14 cellular contexts compared by ENCODE assay signal in genomic region chr13:50678464-50679162, GRCh38.
DNase-seq lines count a peak whose midpoint lies in the region.
"Had no signal": no experiment of that assay in that cellular context is flagged by ENCODE, and none has a peak within 500 bp of the region (broad histone marks: within the 10 kb centered on the region; RNA-seq: fewer than 3 reads in every experiment).

No MANE protein-coding gene starts in this region.

- no peaks in the 10 kb centered on the region for H3K27me3 ChIP-seq in SJCRH30
- H3K27me3 ChIP-seq: body of pancreas, upper lobe of right lung had no signal

- peak overlapping the region; percentile 19; the same call in 1 of the 2 replicates for H3K27ac ChIP-seq in SJCRH30
- H3K27ac ChIP-seq: body of pancreas, upper lobe of right lung had no signal

- no peak overlapping the region for H3K4me3 ChIP-seq in SJCRH30
- H3K4me3 ChIP-seq: body of pancreas, upper lobe of right lung had no signal

- peak; percentile 78 for DNase-seq in GM03348 (ENCODE audit: low spot score)
- peak; percentile 55 to 64 for DNase-seq in SJCRH30
- peak; percentile 6 for DNase-seq in fibroblast of gingiva (ENCODE audit: low read depth)
- DNase-seq in pons (ENCODE audit: low spot score), result peak; percentile 22
- no peak for DNase-seq in NCI-H510A (lab: John Stamatoyannopoulos, UW)
- DNase-seq in NCI-H1436 (lab: John Stamatoyannopoulos, UW), result no peak
- DNase-seq in SHP77 (lab: John Stamatoyannopoulos, UW), result no peak
- no peak for DNase-seq in NCI-H128 (lab: John Stamatoyannopoulos, UW; ENCODE audit: unreplicated experiment)
- DNase-seq: body of pancreas; naive thymus-derived CD4-positive, alpha-beta T cell; NCI-H1694 treated with DMSO at 0.1 percent for 48 hours; Right ventricle myocardium superior; stimulated activated CD4-positive, alpha-beta T cell treated with anti-CD3 and anti-CD28 coated beads, Interleukin-4, amount 100 ng/mL, for 1 hour; upper lobe of right lung had no signal

- H3K36me3 ChIP-seq in SJCRH30, result no peaks in the 10 kb centered on the region
- H3K36me3 ChIP-seq: upper lobe of right lung had no signal

- no peaks in the 10 kb centered on the region for H3K9me3 ChIP-seq in SJCRH30 (replicated peaks)
- H3K9me3 ChIP-seq: body of pancreas, upper lobe of right lung had no signal

- peaks cover 12% of the 10 kb centered on the region for H3K4me1 ChIP-seq in SJCRH30

Comparison
In these comparisons a context has a peak if more than half of its experiments do, and no peak if none do; other contexts are left out.
1. DNase-seq: peak in GM03348 (single experiment), SJCRH30 (2 of 2), fibroblast of gingiva (single experiment) and pons (single experiment); none in NCI-H510A (single experiment), NCI-H1436 (single experiment), SHP77 (0 of 2) and NCI-H128 (single experiment).